Comparison of ENCODE assay signal across 8 cellular contexts in genomic region chr1:13828454-13829151, GRCh38.
A peak's percentile ranks its signal among the peaks of the same experiment; 100 is the strongest.
DNase-seq lines count a peak whose midpoint lies in the region; ATAC-seq and TF ChIP-seq lines count a peak whose summit lies in the region.

No MANE protein-coding gene starts in this region.

- H3K4me1 ChIP-seq in mesendoderm (ENCODE audit: control insufficient read depth, low read depth, low read length) (no peaks in the 10 kb centered on the region), vagina (peaks cover 5% of the 10 kb centered on the region)

- WGBS in mesendoderm (ENCODE audit: extremely low coverage, insufficient coverage, low lambda C conversion rate), result no CpG with 5 or more reads among the region's 18 CpGs

- H3K9ac ChIP-seq in mesendoderm (ENCODE audit: low read length), result no peak overlapping the region

- no peaks in the 10 kb centered on the region for H3K36me3 ChIP-seq in brain microvascular endothelial cell (replicated peaks)
- no peaks in the 10 kb centered on the region for H3K36me3 ChIP-seq in mesendoderm (ENCODE audit: control insufficient read depth, insufficient read depth, low read length)
- H3K36me3 ChIP-seq in vagina, result no peaks in the 10 kb centered on the region

- intact Hi-C loops in vagina (cut with DNase I), result no loop called here

- H4K8ac ChIP-seq in mesendoderm (ENCODE audit: low read depth, low read length), result no peak overlapping the region

- no peak overlapping the region for H2BK15ac ChIP-seq in mesendoderm (replicated peaks; ENCODE audit: low read depth)

- no peak overlapping the region for H3K4me2 ChIP-seq in mesendoderm (ENCODE audit: low read length)

- no peak overlapping the region for H3K4me3 ChIP-seq in brain microvascular endothelial cell (ENCODE audit: low read depth, low read length)
- no peak overlapping the region for H3K4me3 ChIP-seq in mesendoderm (ENCODE audit: low read length)
- H3K4me3 ChIP-seq in vagina, result no peak overlapping the region

- H3K79me2 ChIP-seq in mesendoderm (ENCODE audit: control insufficient read depth, insufficient read depth, low read length), result no peaks in the 10 kb centered on the region

- no peak overlapping the region for H4K5ac ChIP-seq in mesendoderm (ENCODE audit: low read length)

- H3K9me3 ChIP-seq in vagina, result no peaks in the 10 kb centered on the region

- H3K18ac ChIP-seq in mesendoderm (ENCODE audit: low read length), result no peak overlapping the region

- no peaks in the 10 kb centered on the region for H3K79me1 ChIP-seq in mesendoderm (ENCODE audit: low read length)

- no peak overlapping the region for H3K4ac ChIP-seq in mesendoderm (ENCODE audit: low read depth, low read length)

- in situ Hi-C loops in brain microvascular endothelial cell (cut with HindIII; ENCODE audit: low pct_ligation_motif_present, low sequenced_read_pairs), result no loop called here

- H3K27ac ChIP-seq in brain microvascular endothelial cell (no peak overlapping the region), mesendoderm (ENCODE audit: low read depth, low read length) (no peak overlapping the region), vagina (no peak overlapping the region)

- H2BK120ac ChIP-seq in mesendoderm (ENCODE audit: low read depth, low read length), result no peak overlapping the region

- no peak for ATAC-seq in GM18520 (IDR thresholded peaks at IDR 0.05; ENCODE audit: unreplicated experiment)

- H3K56ac ChIP-seq in mesendoderm (ENCODE audit: low read length), result no peak overlapping the region

- no peak overlapping the region for H2BK5ac ChIP-seq in mesendoderm (ENCODE audit: low read length)

- no peak overlapping the region for H3K23ac ChIP-seq in mesendoderm (ENCODE audit: low read length)

- H2AK5ac ChIP-seq in mesendoderm (ENCODE audit: low read length), result no peak overlapping the region

- H3K27me3 ChIP-seq in brain microvascular endothelial cell (replicated peaks) (no peaks in the 10 kb centered on the region), mesendoderm (ENCODE audit: insufficient read depth, low read length, poor library complexity) (no peaks in the 10 kb centered on the region), vagina (no peaks in the 10 kb centered on the region)

- no peak for TF ChIP-seq POLR2A in vagina (IDR thresholded peaks at IDR 0.05)

- peak; percentile 5 for DNase-seq in SIG-M5 treated with dmso at 0.1 percent for 504 hours (lab: John Stamatoyannopoulos, UW; ENCODE audit: unreplicated experiment)
- no peak for DNase-seq in SIG-M5 (lab: John Stamatoyannopoulos, UW)
- DNase-seq in NCI-H1092 treated with DMSO at 0.1 percent for 48 hours (lab: John Stamatoyannopoulos, UW), result peak; percentile 27
- DNase-seq in brain microvascular endothelial cell, result no peak
- peak; percentile 79 for DNase-seq in mesendoderm
- DNase-seq in vagina (ENCODE audit: extremely low spot score in 2 of 2), result peak in 1 of 2 donors; percentile 85
- DNase-seq in NCI-H446 treated with DMSO at 0.1 percent for 48 hours (lab: John Stamatoyannopoulos, UW), result no peak

- peak; percentile 36 for TF ChIP-seq CTCF in brain microvascular endothelial cell (IDR thresholded peaks at IDR 0.05; ENCODE audit: low read depth, low read length, missing control alignments)
- TF ChIP-seq CTCF in vagina (IDR thresholded peaks at IDR 0.05), result peak in 2 of 3 experiments; percentile 27 to 47

Comparison
In these comparisons a context has a peak if more than half of its experiments do, and no peak if none do; other contexts are left out.
1. DNase-seq: peak in SIG-M5 treated with dmso at 0.1 percent for 504 hours (single experiment), NCI-H1092 treated with DMSO at 0.1 percent for 48 hours (single experiment) and mesendoderm (single experiment); none in SIG-M5 (single experiment), brain microvascular endothelial cell (single experiment) and NCI-H446 treated with DMSO at 0.1 percent for 48 hours (single experiment).